8 cellular contexts compared by ENCODE assay signal in the genomic region with DNA sequence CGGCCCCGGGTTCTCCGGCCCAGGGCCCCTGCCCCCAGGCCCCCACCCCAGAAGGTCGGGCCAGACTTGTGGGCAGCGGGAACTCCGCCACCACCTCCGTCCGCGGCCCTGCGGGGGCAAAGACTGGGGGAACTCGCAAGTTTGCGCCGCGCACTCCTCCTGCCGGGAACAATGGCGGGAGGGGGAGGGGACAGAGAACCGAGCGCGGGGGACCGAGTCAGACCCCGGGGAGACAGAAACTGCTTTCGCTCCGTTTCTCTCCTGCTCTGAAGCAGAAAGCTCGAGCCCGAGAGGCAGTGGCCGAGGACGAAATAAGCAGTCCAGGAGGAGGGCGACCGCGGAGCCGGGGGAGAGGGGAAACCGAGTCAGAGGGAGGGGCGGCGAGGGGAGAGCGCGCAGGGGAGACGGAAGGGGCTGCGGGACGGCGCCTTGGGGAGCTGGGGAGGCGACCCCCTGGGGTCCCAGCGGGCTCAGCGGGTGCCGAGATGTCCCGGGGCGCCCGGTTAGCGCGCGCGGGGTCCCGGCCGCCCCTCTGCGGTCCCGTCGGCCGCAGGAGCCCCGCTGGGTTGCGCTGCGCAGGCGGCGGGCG. TPM values are rescaled to one million over a fixed set of nuclear protein-coding genes. Genes with fewer than 3 reads are reported as not detected.
A peak's percentile ranks its signal among the peaks of the same experiment; 100 is the strongest.
DNase-seq lines count a peak whose midpoint lies in the region; ATAC-seq and TF ChIP-seq lines count a peak whose summit lies in the region.

No MANE protein-coding gene starts in this region.

- in situ Hi-C loops in gastrocnemius medialis (cut with MboI; ENCODE audit: low sequenced_read_pairs in 4 of 4) = no loop called here

- DNase-seq in activated T-helper 1 cell treated with anti-CD3 and anti-CD28 coated beads, Interleukin-12 subunit alpha, Interleukin-12 subunit beta, Interleukin-2, Interleukin-4 antibody, amounts not matched to agents 30 ng/mL and 10 ng/mL and 1 ng/mL, durations not matched to agents 14 hours and 24 hours and 36 hours (ENCODE audit: low spot score) = no peak
- DNase-seq in left ventricle myocardium superior (peak; percentile 66), gastrocnemius medialis (no peak), globus pallidus (ENCODE audit: low spot score) (no peak)

- H3K27ac ChIP-seq in 22Rv1 = peak overlapping the region; percentile 68
- peak overlapping the region; percentile 86 for H3K27ac ChIP-seq in HUES64 (ENCODE audit: low read depth, low read length)
- peak overlapping the region; percentile 72 to 82 (median 78) for H3K27ac ChIP-seq in gastrocnemius medialis

- TF ChIP-seq CTCF in 22Rv1 (IDR thresholded peaks at IDR 0.05) = no peak
- no peak for TF ChIP-seq CTCF in gastrocnemius medialis (IDR thresholded peaks at IDR 0.05 in 4 of 5, conservative IDR thresholded peaks at IDR 0.05 in 1 of 5)

- no peak for TF ChIP-seq POLR2A in gastrocnemius medialis (IDR thresholded peaks at IDR 0.05)
- no peak for TF ChIP-seq POLR2A in GM18505 (IDR thresholded peaks at IDR 0.05; ENCODE audit: borderline replicate concordance, extremely low read depth, insufficient read depth, insufficient read length)

- ATAC-seq in left ventricle myocardium superior (peak; percentile 12), gastrocnemius medialis (peak in 1 of 2 donors; percentile 29), GM18517 (IDR thresholded peaks at IDR 0.05; ENCODE audit: unreplicated experiment) (no peak), GM18505 (IDR thresholded peaks at IDR 0.05; ENCODE audit: unreplicated experiment) (no peak)

- no peaks in the 10 kb centered on the region; the same call in 1 of the 2 replicates for H3K36me3 ChIP-seq in HUES64 (ENCODE audit: insufficient read depth, low read length)
- H3K36me3 ChIP-seq in gastrocnemius medialis = no peaks in the 10 kb centered on the region

- H3K27me3 Mint-ChIP-seq in activated T-helper 1 cell treated with anti-CD3 and anti-CD28 coated beads, Interleukin-12 subunit alpha, Interleukin-12 subunit beta, Interleukin-2, Interleukin-4 antibody, amounts not matched to agents 30 ng/mL and 10 ng/mL and 1 ng/mL, durations not matched to agents 14 hours and 24 hours and 36 hours (ENCODE audit: insufficient read depth) = peaks cover 22% of the 10 kb centered on the region

- H3K9me3 ChIP-seq in HUES64 (ENCODE audit: insufficient read depth, low read depth, low read length) = no peaks in the 10 kb centered on the region
- no peaks in the 10 kb centered on the region for H3K9me3 ChIP-seq in gastrocnemius medialis

- H3K4me1 Mint-ChIP-seq in activated T-helper 1 cell treated with anti-CD3 and anti-CD28 coated beads, Interleukin-12 subunit alpha, Interleukin-12 subunit beta, Interleukin-2, Interleukin-4 antibody, amounts not matched to agents 30 ng/mL and 10 ng/mL and 1 ng/mL, durations not matched to agents 14 hours and 24 hours and 36 hours (ENCODE audit: low read depth) = peaks cover 8% of the 10 kb centered on the region

- H3K36me3 Mint-ChIP-seq in activated T-helper 1 cell treated with anti-CD3 and anti-CD28 coated beads, Interleukin-12 subunit alpha, Interleukin-12 subunit beta, Interleukin-2, Interleukin-4 antibody, amounts not matched to agents 30 ng/mL and 10 ng/mL and 1 ng/mL, durations not matched to agents 14 hours and 24 hours and 36 hours (ENCODE audit: low read depth) = no peaks in the 10 kb centered on the region

- WGBS in HUES64 = under 1% methylated on average over 63 of the region's 63 CpGs

- H3K9me3 Mint-ChIP-seq in activated T-helper 1 cell treated with anti-CD3 and anti-CD28 coated beads, Interleukin-12 subunit alpha, Interleukin-12 subunit beta, Interleukin-2, Interleukin-4 antibody, amounts not matched to agents 30 ng/mL and 10 ng/mL and 1 ng/mL, durations not matched to agents 14 hours and 24 hours and 36 hours = no peaks in the 10 kb centered on the region

- peak overlapping the region; percentile 62 for H3K4me3 Mint-ChIP-seq in activated T-helper 1 cell treated with anti-CD3 and anti-CD28 coated beads, Interleukin-12 subunit alpha, Interleukin-12 subunit beta, Interleukin-2, Interleukin-4 antibody, amounts not matched to agents 30 ng/mL and 10 ng/mL and 1 ng/mL, durations not matched to agents 14 hours and 24 hours and 36 hours

- peak overlapping the region; percentile 75 for H3K9ac ChIP-seq in HUES64 (ENCODE audit: low read depth, low read length)

- H3K4me3 ChIP-seq in HUES64 (ENCODE audit: low read length) = peak overlapping the region; percentile 73
- H3K4me3 ChIP-seq in gastrocnemius medialis = peak overlapping the region; percentile 55 to 85 (median 76)

- no peak overlapping the region for H3K27ac Mint-ChIP-seq in activated T-helper 1 cell treated with anti-CD3 and anti-CD28 coated beads, Interleukin-12 subunit alpha, Interleukin-12 subunit beta, Interleukin-2, Interleukin-4 antibody, amounts not matched to agents 30 ng/mL and 10 ng/mL and 1 ng/mL, durations not matched to agents 14 hours and 24 hours and 36 hours

- H3K4me1 ChIP-seq in HUES64 (ENCODE audit: insufficient read depth, low read length) = peaks cover 15% of the 10 kb centered on the region
- H3K4me1 ChIP-seq in gastrocnemius medialis = peaks cover 8 to 16% of the 10 kb centered on the region in 2 donors

- intact Hi-C loops in activated T-helper 1 cell treated with anti-CD3 and anti-CD28 coated beads, Interleukin-12 subunit alpha, Interleukin-12 subunit beta, Interleukin-2, Interleukin-4 antibody, amounts not matched to agents 30 ng/mL and 10 ng/mL and 1 ng/mL, durations not matched to agents 14 hours and 24 hours and 36 hours (cut with micrococcal nuclease) = loop anchor here (1.0 to 10.0 kb wide), 2 partner anchors 153 to 855 kb away; partner anchors contain the start of gene EXT2
- intact Hi-C loops in left ventricle myocardium superior (cut with micrococcal nuclease) = no loop called here
- intact Hi-C loops in gastrocnemius medialis (cut with DNase I; ENCODE audit: low total_unique reads) = loop anchor here (2.0 to 5.0 kb wide), 3 partner anchors 71 to 152 kb away; no protein-coding TSS in a partner anchor

- H3K27me3 ChIP-seq in HUES64 (ENCODE audit: insufficient read depth, low read length) (no peaks in the 10 kb centered on the region), gastrocnemius medialis (no peaks in the 10 kb centered on the region)

RNA-seq across cellular contexts. Expression of gene TP53I11, which starts 0.6 kb away (rescaled TPM):
- polyA plus RNA-seq in HUES64 (2013, experiment 1 of 2) = 44.9 TPM
- 50.0 TPM for polyA plus RNA-seq in HUES64 (2013, experiment 2 of 2)
- total RNA-seq in activated T-helper 1 cell treated with anti-CD3 and anti-CD28 coated beads, Interleukin-12 subunit alpha, Interleukin-12 subunit beta, Interleukin-2, Interleukin-4 antibody, amounts not matched to agents 30 ng/mL and 10 ng/mL and 1 ng/mL, durations not matched to agents 14 hours and 24 hours and 36 hours = 5.7 TPM in 2 replicates
- total RNA-seq in left ventricle myocardium superior (45.5 TPM), gastrocnemius medialis (10 to 100 TPM in 3 of 4 donors, 1 to 10 TPM in 1; 5.4 to 17.2 (median 12.8) TPM)
